Comparison of ENCODE assay signal across 10 cellular contexts in the genomic region with DNA sequence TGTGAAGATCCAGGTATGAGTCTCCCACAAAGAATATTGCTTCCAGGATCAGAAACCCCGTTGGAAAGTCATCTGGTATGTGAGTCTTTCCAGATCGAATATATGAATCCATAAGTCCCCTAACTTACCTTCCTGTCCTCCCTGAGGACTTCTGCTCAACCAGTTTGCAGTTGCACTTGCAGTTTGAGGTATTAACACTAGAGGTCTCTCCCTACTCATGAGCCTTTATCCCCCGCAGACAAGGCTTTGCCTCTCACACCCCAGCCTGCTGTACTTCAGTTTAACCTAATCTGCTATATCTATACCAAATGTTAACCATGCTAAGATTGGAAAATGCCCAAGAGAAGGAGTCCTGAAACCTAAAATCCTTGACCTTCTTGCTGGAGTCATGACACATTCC.
DNase-seq lines count a peak whose midpoint lies in the region; ATAC-seq, FAIRE-seq and TF ChIP-seq lines count a peak whose summit lies in the region.
"Had no signal": no experiment of that assay in that cellular context is flagged by ENCODE, and none has a peak within 500 bp of the region (broad histone marks: within the 10 kb centered on the region; RNA-seq: fewer than 3 reads in every experiment).

No MANE protein-coding gene starts in this region.

- FAIRE-seq in HepG2 (lab: Jason Lieb, UNC) = no peak

- peak; percentile 65 for DNase-seq in DMS53 (lab: John Stamatoyannopoulos, UW)
- peak; percentile 3 to 10 for DNase-seq in HAP-1 (ENCODE audit: low spot score in 2 of 2)
- DNase-seq in SJCRH30 = peak; percentile 2 to 56
- peak; percentile 25 for DNase-seq in HepG2 (ENCODE audit: low spot score)
- DNase-seq in HPDE6-E6E7 (ENCODE audit: extremely low spot score) = no peak
- DNase-seq: activated B cell treated with CpG ODN at 0.5 μM for 24 hours, DMS79 had no signal

- in situ Hi-C loops in HAP-1 (cut with MboI; ENCODE audit: low sequenced_read_pairs) = no loop called here
- in situ Hi-C loops in HepG2 (cut with HindIII; ENCODE audit: extremely low pct_ligation_motif_present, low pct_unique_long_range_greater_than_20kb) = no loop called here

- no peak overlapping the region for H3K27ac ChIP-seq in SJCRH30
- H3K27ac ChIP-seq in HepG2 (ENCODE audit: extremely low read length, insufficient read depth, low read length) = no peak overlapping the region

- BruUV-seq in HepG2 (replicated peaks; lab: Mats Ljungman, UMichigan) = no TSS peak

- peak; percentile 59 for TF ChIP-seq CTCF in HepG2 (CRISPR knock-in tag; IDR thresholded peaks at IDR 0.05)

- TF ChIP-seq EP300 in HepG2 (IDR thresholded peaks at IDR 0.05; ENCODE audit: low read depth in 2 of 2, low read length in 2 of 2) (no peak), HepG2 (CRISPR knock-in tag; IDR thresholded peaks at IDR 0.05; ENCODE audit: borderline replicate concordance) (no peak)

- 3% methylated on average over 3 of the region's 3 CpGs for WGBS in HepG2 (ENCODE audit: low lambda C conversion rate)

- TF ChIP-seq POLR2A in HepG2 (IDR thresholded peaks at IDR 0.05; ENCODE audit: insufficient read depth in 1 of 2, low read depth in 2 of 2, low read length in 2 of 2) = no peak

- no peaks in the 10 kb centered on the region for H3K4me1 ChIP-seq in HAP-1
- H3K4me1 ChIP-seq in SJCRH30 = no peaks in the 10 kb centered on the region
- no peaks in the 10 kb centered on the region for H3K4me1 ChIP-seq in HepG2 (ENCODE audit: insufficient read depth, low read length)

- no peak overlapping the region for H3K4me2 ChIP-seq in HepG2 (ENCODE audit: low read depth, low read length)

- H3K36me3 ChIP-seq in HAP-1 (replicated peaks) = no peaks in the 10 kb centered on the region
- no peaks in the 10 kb centered on the region for H3K36me3 ChIP-seq in SJCRH30
- no peaks in the 10 kb centered on the region for H3K36me3 ChIP-seq in HepG2 (replicated peaks in 1 of 2; ENCODE audit: control insufficient read depth in 1 of 2, insufficient read depth in 2 of 2, low read length in 2 of 2)

- H3K9me3 ChIP-seq in HAP-1 (no peaks in the 10 kb centered on the region), SJCRH30 (replicated peaks) (no peaks in the 10 kb centered on the region), HepG2 (ENCODE audit: low read length) (no peaks in the 10 kb centered on the region)

- TF ChIP-seq RAD21 in HepG2 (CRISPR knock-in tag; IDR thresholded peaks at IDR 0.05) = no peak

- H4K20me1 ChIP-seq in HepG2 (ENCODE audit: insufficient read depth, low read length) = no peaks in the 10 kb centered on the region

- H3K79me2 ChIP-seq in HepG2 (ENCODE audit: insufficient read depth, low read length) = no peaks in the 10 kb centered on the region

- no peak overlapping the region for H2AFZ ChIP-seq in HepG2 (ENCODE audit: low read length)

- no peak overlapping the region for H3K9ac ChIP-seq in HepG2 (ENCODE audit: insufficient read depth, low read depth, low read length)

- H3K27me3 ChIP-seq in HAP-1 (ENCODE audit: low read depth) (no peaks in the 10 kb centered on the region; the same call in 1 of the 2 replicates), SJCRH30 (no peaks in the 10 kb centered on the region), HepG2 (ENCODE audit: control insufficient read depth in 1 of 2, insufficient read depth in 2 of 2, low read length in 2 of 2) (no peaks in the 10 kb centered on the region)

- ATAC-seq in HepG2 (peak; percentile 75), HG03045 (IDR thresholded peaks at IDR 0.05; ENCODE audit: unreplicated experiment) (no peak), HG03565 (IDR thresholded peaks at IDR 0.05; ENCODE audit: unreplicated experiment) (no peak), GM18907 (IDR thresholded peaks at IDR 0.05; ENCODE audit: unreplicated experiment) (no peak)

- intact Hi-C loops in HepG2 (cut with micrococcal nuclease; ENCODE audit: unreplicated experiment) = loop anchor here (2.0 kb wide), 1 partner anchor 418 kb away; no protein-coding TSS in a partner anchor

- H3K4me3 ChIP-seq in HAP-1 (no peak overlapping the region), SJCRH30 (no peak overlapping the region), HepG2 (replicated peaks in 1 of 3; ENCODE audit: insufficient read depth in 1 of 3, low read depth in 2 of 3, low read length in 3 of 3) (no peak overlapping the region)

- CTCF ChIA-PET in HepG2 (lab: Yijun Ruan, JAX; ENCODE audit: low intra/inter-chr PET ratio, low total read pairs) = no interaction called here

- POLR2A ChIA-PET in HepG2 (lab: Yijun Ruan, JAX) = no interaction called here

TF ChIP-seq in HepG2, 621 proteins besides CTCF, POLR2A, EP300 and RAD21:
- no peak for TF ChIP-seq NCOA1 (CRISPR knock-in tag; IDR thresholded peaks at IDR 0.05)
- peak; percentile 36 for TF ChIP-seq STAG1 (CRISPR knock-in tag; IDR thresholded peaks at IDR 0.05)
- no peak for TF ChIP-seq TOPORS (CRISPR knock-in tag; IDR thresholded peaks at IDR 0.05)
- TF ChIP-seq, protein P1, sequence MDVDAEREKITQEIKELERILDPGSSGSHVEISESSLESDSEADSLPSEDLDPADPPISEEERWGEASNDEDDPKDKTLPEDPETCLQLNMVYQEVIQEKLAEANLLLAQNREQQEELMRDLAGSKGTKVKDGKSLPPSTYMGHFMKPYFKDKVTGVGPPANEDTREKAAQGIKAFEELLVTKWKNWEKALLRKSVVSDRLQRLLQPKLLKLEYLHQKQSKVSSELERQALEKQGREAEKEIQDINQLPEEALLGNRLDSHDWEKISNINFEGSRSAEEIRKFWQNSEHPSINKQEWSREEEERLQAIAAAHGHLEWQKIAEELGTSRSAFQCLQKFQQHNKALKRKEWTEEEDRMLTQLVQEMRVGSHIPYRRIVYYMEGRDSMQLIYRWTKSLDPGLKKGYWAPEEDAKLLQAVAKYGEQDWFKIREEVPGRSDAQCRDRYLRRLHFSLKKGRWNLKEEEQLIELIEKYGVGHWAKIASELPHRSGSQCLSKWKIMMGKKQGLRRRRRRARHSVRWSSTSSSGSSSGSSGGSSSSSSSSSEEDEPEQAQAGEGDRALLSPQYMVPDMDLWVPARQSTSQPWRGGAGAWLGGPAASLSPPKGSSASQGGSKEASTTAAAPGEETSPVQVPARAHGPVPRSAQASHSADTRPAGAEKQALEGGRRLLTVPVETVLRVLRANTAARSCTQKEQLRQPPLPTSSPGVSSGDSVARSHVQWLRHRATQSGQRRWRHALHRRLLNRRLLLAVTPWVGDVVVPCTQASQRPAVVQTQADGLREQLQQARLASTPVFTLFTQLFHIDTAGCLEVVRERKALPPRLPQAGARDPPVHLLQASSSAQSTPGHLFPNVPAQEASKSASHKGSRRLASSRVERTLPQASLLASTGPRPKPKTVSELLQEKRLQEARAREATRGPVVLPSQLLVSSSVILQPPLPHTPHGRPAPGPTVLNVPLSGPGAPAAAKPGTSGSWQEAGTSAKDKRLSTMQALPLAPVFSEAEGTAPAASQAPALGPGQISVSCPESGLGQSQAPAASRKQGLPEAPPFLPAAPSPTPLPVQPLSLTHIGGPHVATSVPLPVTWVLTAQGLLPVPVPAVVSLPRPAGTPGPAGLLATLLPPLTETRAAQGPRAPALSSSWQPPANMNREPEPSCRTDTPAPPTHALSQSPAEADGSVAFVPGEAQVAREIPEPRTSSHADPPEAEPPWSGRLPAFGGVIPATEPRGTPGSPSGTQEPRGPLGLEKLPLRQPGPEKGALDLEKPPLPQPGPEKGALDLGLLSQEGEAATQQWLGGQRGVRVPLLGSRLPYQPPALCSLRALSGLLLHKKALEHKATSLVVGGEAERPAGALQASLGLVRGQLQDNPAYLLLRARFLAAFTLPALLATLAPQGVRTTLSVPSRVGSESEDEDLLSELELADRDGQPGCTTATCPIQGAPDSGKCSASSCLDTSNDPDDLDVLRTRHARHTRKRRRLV (CRISPR knock-in tag; IDR thresholded peaks at IDR 0.05) = no peak
- TF ChIP-seq SMC3 (IDR thresholded peaks at IDR 0.05; ENCODE audit: low read length) = peak; percentile 12; the same call in 1 of the 2 replicates
- no peak for TF ChIP-seq RFX3 (CRISPR knock-in tag; IDR thresholded peaks at IDR 0.05)
